ENCODE assay signal across 20 cellular contexts in the genomic region with DNA sequence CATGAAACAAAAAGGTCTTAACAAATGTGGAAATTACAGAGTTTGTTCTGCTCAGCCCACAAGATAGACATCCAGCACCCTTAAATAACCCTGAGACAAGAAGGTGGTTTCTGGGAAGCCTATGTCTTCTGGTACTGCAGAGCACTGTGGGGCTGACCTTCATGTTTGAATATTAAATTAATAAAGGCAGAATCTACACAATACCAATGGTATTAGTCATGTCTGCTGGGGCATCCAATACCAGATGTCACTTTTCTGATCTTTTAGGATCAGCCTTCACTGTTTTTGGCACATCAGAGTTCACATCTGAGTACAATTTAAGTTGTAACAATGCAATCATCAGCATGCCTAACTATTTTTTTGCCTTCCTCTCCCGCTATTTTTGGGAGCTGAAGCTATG.
DNase-seq lines count a peak whose midpoint lies in the region; ATAC-seq and TF ChIP-seq lines count a peak whose summit lies in the region.
"Had no signal": no experiment of that assay in that cellular context is flagged by ENCODE, and none has a peak within 500 bp of the region (broad histone marks: within the 10 kb centered on the region; RNA-seq: fewer than 3 reads in every experiment).

No MANE protein-coding gene starts in this region.

- ATAC-seq in HG03565 (IDR thresholded peaks at IDR 0.05; ENCODE audit: unreplicated experiment): no peak
- ATAC-seq: HepG2, K562, SK-N-SH treated with all-trans-retinoic acid at 6 μM for 48 hours had no signal

- DNase-seq in AG08395 (ENCODE audit: low spot score): peak; percentile 5
- DNase-seq in GM03348 (ENCODE audit: low spot score): peak; percentile 56
- DNase-seq in choroid plexus epithelial cell (ENCODE audit: low read depth): peak; percentile 38
- peak; percentile 79 for DNase-seq in fibroblast of peridontal ligament (ENCODE audit: extremely low read depth)
- DNase-seq in activated CD4-positive, alpha-beta T cell treated with anti-CD3 and anti-CD28 coated beads for 4 hours: no peak
- no peak for DNase-seq in NCI-H1930 (lab: John Stamatoyannopoulos, UW)
- DNase-seq in NCI-H510A (lab: John Stamatoyannopoulos, UW): no peak
- DNase-seq: ACHN; BE2C; NCI-H1092; NCI-H1436 treated with DMSO at 0.1 percent for 48 hours; NCI-H2029; NCI-H2227 treated with DMSO at 0.1 percent for 48 hours; NCI-H524; NCI-H774; NK-92 treated with Interleukin-12 subunit alpha and Interleukin-12 subunit beta, amount 100 ng/mL, for 24 hours had no signal

- TF ChIP-seq CTCF in choroid plexus epithelial cell (conservative IDR thresholded peaks at IDR 0.05; ENCODE audit: low read depth, low read length): no peak

- H3K4me3 ChIP-seq in choroid plexus epithelial cell (ENCODE audit: low read depth, low read length): no peak overlapping the region
- H3K4me3 ChIP-seq: K562 had no signal

Comparison
In these comparisons a context has a peak if more than half of its experiments do, and no peak if none do; other contexts are left out.
1. DNase-seq: peak in AG08395 (single experiment), GM03348 (single experiment), choroid plexus epithelial cell (single experiment) and fibroblast of peridontal ligament (single experiment); none in activated CD4-positive, alpha-beta T cell treated with anti-CD3 and anti-CD28 coated beads for 4 hours (0 of 2), NCI-H1930 (0 of 2) and NCI-H510A (single experiment).